Comparison of ENCODE assay signal across 16 cellular contexts in genomic region chr12:49764126-49764525, GRCh38. TPM values are rescaled to one million over a fixed set of nuclear protein-coding genes. Genes with fewer than 3 reads are reported as not detected.
DNase-seq lines count a peak whose midpoint lies in the region; ATAC-seq and TF ChIP-seq lines count a peak whose summit lies in the region.
"Had no signal": no experiment of that assay in that cellular context is flagged by ENCODE, and none has a peak within 500 bp of the region (broad histone marks: within the 10 kb centered on the region; RNA-seq: fewer than 3 reads in every experiment).

No MANE protein-coding gene starts in this region.

- POLR2A ChIA-PET in A673 (lab: Charles Lee; ENCODE audit: low non-redundant PET): no interaction called here
- POLR2A ChIA-PET in CD4-positive, alpha-beta T cell (lab: Charles Lee): interaction anchor here (0.6 to 7.4 kb wide), 3 partner anchors 10 to 659 kb away, joined by 3 to 77 read pairs (median 3); partner anchors contain the start of gene TMBIM6

- no peak for TF ChIP-seq CTCF in A673 (conservative IDR thresholded peaks at IDR 0.05; ENCODE audit: low read depth, low read length)
- no peak for TF ChIP-seq CTCF in CD4-positive, alpha-beta T cell (IDR thresholded peaks at IDR 0.05)

- H3K9me3 Mint-ChIP-seq in CD4-positive, alpha-beta T cell: no peaks in the 10 kb centered on the region
- no peaks in the 10 kb centered on the region for H3K9me3 Mint-ChIP-seq in activated T-helper 17 cell treated with anti-CD3 and anti-CD28 coated beads, Interleukin-2, amount 50 U/mL, for 72 hours
- no peaks in the 10 kb centered on the region for H3K9me3 Mint-ChIP-seq in memory B cell

- TSS peak; percentile 50 for BruUV-seq in A673 (replicated peaks; lab: Mats Ljungman, UMichigan)

- intact Hi-C loops in A673 (cut with micrococcal nuclease; ENCODE audit: unreplicated experiment): no loop called here
- intact Hi-C loops in CD4-positive, alpha-beta T cell (cut with DNase I, micrococcal nuclease): no loop called here

- H3K4me1 Mint-ChIP-seq in CD4-positive, alpha-beta T cell (ENCODE audit: low read depth): peaks cover 62% of the 10 kb centered on the region
- H3K4me1 Mint-ChIP-seq in activated T-helper 17 cell treated with anti-CD3 and anti-CD28 coated beads, Interleukin-2, amount 50 U/mL, for 72 hours: peaks cover 51% of the 10 kb centered on the region
- peaks cover 14% of the 10 kb centered on the region for H3K4me1 Mint-ChIP-seq in memory B cell

- CTCF ChIA-PET in A673 (lab: Charles Lee): no interaction called here
- CTCF ChIA-PET in CD4-positive, alpha-beta T cell (lab: Charles Lee): interaction anchor here (2.0 to 5.2 kb wide), 4 partner anchors 14 to 74 kb away, joined by 8 to 53 read pairs (median 16); partner anchors contain the start of gene TMBIM6

- peak overlapping the region; percentile 23 for H3K4me3 Mint-ChIP-seq in CD4-positive, alpha-beta T cell
- peak overlapping the region; percentile 51 for H3K4me3 Mint-ChIP-seq in activated T-helper 17 cell treated with anti-CD3 and anti-CD28 coated beads, Interleukin-2, amount 50 U/mL, for 72 hours
- no peak overlapping the region for H3K4me3 Mint-ChIP-seq in memory B cell

- H3K9me3 ChIP-seq in A673 (ENCODE audit: low read depth, low read length, poor library complexity, severe bottlenecking): no peaks in the 10 kb centered on the region
- no peaks in the 10 kb centered on the region for H3K9me3 ChIP-seq in CD4-positive, alpha-beta T cell (ENCODE audit: control insufficient read depth, low read length)
- H3K9me3 ChIP-seq: thoracic aorta had no signal

- no peak overlapping the region for H3K4me3 ChIP-seq in A673 (ENCODE audit: low read depth, low read length, poor library complexity, severe bottlenecking)
- H3K4me3 ChIP-seq: thoracic aorta had no signal

- H3K27me3 ChIP-seq in A673 (replicated peaks; ENCODE audit: insufficient read depth, low read depth, low read length, poor library complexity): no peaks in the 10 kb centered on the region
- no peaks in the 10 kb centered on the region for H3K27me3 ChIP-seq in CD4-positive, alpha-beta T cell (ENCODE audit: control insufficient read depth, insufficient read depth, low read length)
- H3K27me3 ChIP-seq: foreskin keratinocyte had no signal

- H3K27me3 Mint-ChIP-seq in CD4-positive, alpha-beta T cell: no peaks in the 10 kb centered on the region
- no peaks in the 10 kb centered on the region for H3K27me3 Mint-ChIP-seq in activated T-helper 17 cell treated with anti-CD3 and anti-CD28 coated beads, Interleukin-2, amount 50 U/mL, for 72 hours
- H3K27me3 Mint-ChIP-seq in memory B cell: no peaks in the 10 kb centered on the region

- peak overlapping the region; percentile 73 for H3K27ac Mint-ChIP-seq in CD4-positive, alpha-beta T cell
- H3K27ac Mint-ChIP-seq in activated T-helper 17 cell treated with anti-CD3 and anti-CD28 coated beads, Interleukin-2, amount 50 U/mL, for 72 hours: peak overlapping the region; percentile 86
- peak overlapping the region; percentile 60 for H3K27ac Mint-ChIP-seq in memory B cell

- peaks cover 59% of the 10 kb centered on the region for H3K36me3 ChIP-seq in A673 (ENCODE audit: insufficient read depth, low read length, poor library complexity, severe bottlenecking)

- H3K27ac ChIP-seq in A673 (ENCODE audit: low read depth, low read length, poor library complexity, severe bottlenecking): no peak overlapping the region
- no peak overlapping the region for H3K27ac ChIP-seq in CD4-positive, alpha-beta T cell (ENCODE audit: low read depth, low read length)
- H3K27ac ChIP-seq: foreskin keratinocyte, thoracic aorta had no signal

- no peak for ATAC-seq in CD4-positive, alpha-beta T cell (ENCODE audit: poor library complexity)
- no peak for ATAC-seq in activated T-helper 17 cell treated with anti-CD3 and anti-CD28 coated beads, Interleukin-2, amount 50 U/mL, for 72 hours (replicated peaks)
- no peak for ATAC-seq in memory B cell (ENCODE audit: low read depth)
- ATAC-seq: activated CD4-positive, CD25-positive, alpha-beta regulatory T cell treated with anti-CD3 and anti-CD28 coated beads, Interleukin-2, amount 50 U/mL, for 24 hours; foreskin keratinocyte; left colon had no signal

- no peaks in the 10 kb centered on the region for H3K4me1 ChIP-seq in A673 (ENCODE audit: insufficient read depth, low read length, poor library complexity, severe bottlenecking)
- H3K4me1 ChIP-seq: foreskin keratinocyte had no signal

- peaks cover 58% of the 10 kb centered on the region for H3K36me3 Mint-ChIP-seq in CD4-positive, alpha-beta T cell (ENCODE audit: low read depth)
- H3K36me3 Mint-ChIP-seq in activated T-helper 17 cell treated with anti-CD3 and anti-CD28 coated beads, Interleukin-2, amount 50 U/mL, for 72 hours (ENCODE audit: low read depth): peaks cover 72% of the 10 kb centered on the region
- peaks cover 18% of the 10 kb centered on the region for H3K36me3 Mint-ChIP-seq in memory B cell

- DNase-seq in A673 (ENCODE audit: low spot score) (no peak), memory B cell (ENCODE audit: low spot score in 2 of 2) (no peak), DMS114 treated with DMSO at 0.1 percent for 48 hours (lab: John Stamatoyannopoulos, UW; ENCODE audit: unreplicated experiment) (no peak), KG1 (lab: John Stamatoyannopoulos, UW) (no peak), SIG-M5 treated with dmso at 0.1 percent for 504 hours (lab: John Stamatoyannopoulos, UW; ENCODE audit: unreplicated experiment) (no peak)
- DNase-seq in CD4-positive, alpha-beta T cell: no peak
- DNase-seq: AML-193; foreskin keratinocyte; GDM1; left colon; MM.1S; NCI-H1930; stimulated activated CD4-positive, alpha-beta T cell treated with anti-CD3 and anti-CD28 coated beads, Interleukin-4, amount 100 ng/mL, for 24 hours had no signal

RNA-seq across cellular contexts. Expression of gene TMBIM6, which starts 22.8 kb away (rescaled TPM):
- 425 and 454 TPM in 2 replicates for total RNA-seq in A673 (2021)
- total RNA-seq in CD4-positive, alpha-beta T cell: 100 to 1,000 TPM; 274 to 279 TPM
- 100 to 1,000 TPM; 407 to 411 TPM for total RNA-seq in activated T-helper 17 cell treated with anti-CD3 and anti-CD28 coated beads, Interleukin-2, amount 50 U/mL, for 72 hours

RNA-seq across cellular contexts. Expression of gene FMNL3, which starts 56.9 kb away (rescaled TPM):
- 22.0 and 27.7 TPM in 2 replicates for total RNA-seq in A673 (2021)
- total RNA-seq in CD4-positive, alpha-beta T cell: 10 to 100 TPM; 33.3 to 34.8 TPM
- total RNA-seq in activated T-helper 17 cell treated with anti-CD3 and anti-CD28 coated beads, Interleukin-2, amount 50 U/mL, for 72 hours: 10 to 100 TPM; 19.9 to 33.8 TPM
